8 cellular contexts compared by ENCODE assay signal in genomic region chr1:5798904-5799303, GRCh38.
"Had no signal": no experiment of that assay in that cellular context is flagged by ENCODE, and none has a peak within 500 bp of the region (broad histone marks: within the 10 kb centered on the region; RNA-seq: fewer than 3 reads in every experiment).

No MANE protein-coding gene starts in this region.

- DNase-seq: GDM1, GF-D8 had no signal

- FAIRE-seq: G401.6, GM12878, GM12891, GM12892, GM18507, GM19239 had no signal

- ATAC-seq: GM12878 had no signal

- H3K4me3 ChIP-seq: GM12878 had no signal
